ENCODE assay signal across 6 cellular contexts in genomic region chr19:5623397-5624153, GRCh38. TPM values are rescaled to one million over a fixed set of nuclear protein-coding genes. Genes with fewer than 3 reads are reported as not detected.
DNase-seq lines count a peak whose midpoint lies in the region; ATAC-seq and TF ChIP-seq lines count a peak whose summit lies in the region.

No MANE protein-coding gene starts in this region.

- H3K36me3 ChIP-seq in GM23338 (ENCODE audit: insufficient read depth) (peaks cover 46% of the 10 kb centered on the region), iPS-15b (ENCODE audit: control insufficient read depth, insufficient read depth, low read length) (peaks cover 41% of the 10 kb centered on the region), thyroid gland (peaks cover 29 to 31% of the 10 kb centered on the region in 2 donors)

- no peak for DNase-seq in GM23338 (ENCODE audit: low spot score)
- peak; percentile 71 for DNase-seq in activated CD4-positive, alpha-beta T cell treated with anti-CD3 and anti-CD28 coated beads, Interleukin-2, amount 10 ng/mL, durations not matched to agents 24 days and 14 days
- peak in 1 of 2 donors; percentile 11 for DNase-seq in thyroid gland

- intact Hi-C loops in activated CD4-positive, alpha-beta T cell treated with anti-CD3 and anti-CD28 coated beads, Interleukin-2, amount 10 ng/mL, durations not matched to agents 24 days and 14 days (cut with micrococcal nuclease), result loop anchor here (1.0 to 5.0 kb wide), 5 partner anchors 57 to 833 kb away; partner anchors contain the start of genes CATSPERD, DUS3L, FEM1A and LONP1
- intact Hi-C loops in thyroid gland (cut with DNase I), result loop anchor here (10.0 kb wide), 1 partner anchor 71 kb away; the partner anchor contains the start of gene RPL36

- H3K27me3 Mint-ChIP-seq in GM23338 (ENCODE audit: insufficient read depth, low read depth, poor library complexity), result peaks cover 11% of the 10 kb centered on the region
- H3K27me3 Mint-ChIP-seq in activated CD4-positive, alpha-beta T cell treated with anti-CD3 and anti-CD28 coated beads, Interleukin-2, amount 10 ng/mL, durations not matched to agents 24 days and 14 days, result peaks cover 3% of the 10 kb centered on the region

- H3K9me3 Mint-ChIP-seq in GM23338, result peaks cover 5% of the 10 kb centered on the region
- H3K9me3 Mint-ChIP-seq in activated CD4-positive, alpha-beta T cell treated with anti-CD3 and anti-CD28 coated beads, Interleukin-2, amount 10 ng/mL, durations not matched to agents 24 days and 14 days, result peaks cover 4% of the 10 kb centered on the region

- H3K9me3 ChIP-seq in iPS-15b (ENCODE audit: control insufficient read depth, insufficient read depth, low read length) (no peaks in the 10 kb centered on the region), thyroid gland (no peaks in the 10 kb centered on the region)

- H3K4me3 Mint-ChIP-seq in GM23338, result peak overlapping the region; percentile 100
- H3K4me3 Mint-ChIP-seq in activated CD4-positive, alpha-beta T cell treated with anti-CD3 and anti-CD28 coated beads, Interleukin-2, amount 10 ng/mL, durations not matched to agents 24 days and 14 days, result peak overlapping the region; percentile 100

- no peak overlapping the region for H2AFZ ChIP-seq in GM23338

- peak overlapping the region; percentile 98 for H3K4me3 ChIP-seq in GM23338
- peak overlapping the region; percentile 93 for H3K4me3 ChIP-seq in iPS-15b (ENCODE audit: low read depth, low read length)
- H3K4me3 ChIP-seq in thyroid gland (replicated peaks in 1 of 3), result peak overlapping the region; percentile 75 to 99 (median 89)

- peaks cover 38% of the 10 kb centered on the region for H3K4me1 Mint-ChIP-seq in GM23338
- H3K4me1 Mint-ChIP-seq in activated CD4-positive, alpha-beta T cell treated with anti-CD3 and anti-CD28 coated beads, Interleukin-2, amount 10 ng/mL, durations not matched to agents 24 days and 14 days, result peaks cover 62% of the 10 kb centered on the region

- H3K4me1 ChIP-seq in GM23338 (ENCODE audit: insufficient read depth) (peaks cover 20% of the 10 kb centered on the region), iPS-15b (ENCODE audit: control insufficient read depth, insufficient read depth, low read length) (peaks cover 7% of the 10 kb centered on the region), thyroid gland (peaks cover 35 to 63% of the 10 kb centered on the region in 2 donors)

- ATAC-seq in GM23338, result no peak
- no peak for ATAC-seq in GM18520 (IDR thresholded peaks at IDR 0.05; ENCODE audit: unreplicated experiment)
- ATAC-seq in HG03039 (IDR thresholded peaks at IDR 0.05; ENCODE audit: unreplicated experiment), result no peak

- H3K4me2 ChIP-seq in GM23338, result peak overlapping the region; percentile 91

- peaks cover 66% of the 10 kb centered on the region for H4K20me1 ChIP-seq in GM23338 (replicated peaks; ENCODE audit: insufficient read depth)

- TF ChIP-seq POLR2A in thyroid gland (IDR thresholded peaks at IDR 0.05), result no peak

- H3K79me2 ChIP-seq in GM23338 (replicated peaks; ENCODE audit: insufficient read depth), result peaks cover 94% of the 10 kb centered on the region

- peak overlapping the region; percentile 96 for H3K9ac ChIP-seq in iPS-15b (ENCODE audit: low read depth, low read length)

- H3K27me3 ChIP-seq in GM23338 (ENCODE audit: insufficient read depth) (no peaks in the 10 kb centered on the region), iPS-15b (ENCODE audit: control insufficient read depth, insufficient read depth, low read length) (no peaks in the 10 kb centered on the region), thyroid gland (no peaks in the 10 kb centered on the region)

- H3K9me2 ChIP-seq in GM23338 (ENCODE audit: insufficient read depth), result no peaks in the 10 kb centered on the region

- 0% methylated on average over 23 to 32 of the region's 55 CpGs for WGBS in thyroid gland, 2 donors

- peaks cover 74% of the 10 kb centered on the region for H3K36me3 Mint-ChIP-seq in GM23338 (ENCODE audit: low read depth)
- H3K36me3 Mint-ChIP-seq in activated CD4-positive, alpha-beta T cell treated with anti-CD3 and anti-CD28 coated beads, Interleukin-2, amount 10 ng/mL, durations not matched to agents 24 days and 14 days (ENCODE audit: low read depth), result peaks cover 69% of the 10 kb centered on the region

- H3K27ac ChIP-seq in GM23338 (ENCODE audit: low read depth) (peak overlapping the region; percentile 97), thyroid gland (peak overlapping the region; percentile 86 to 95 (median 87))

- peak overlapping the region; percentile 100 for H3K27ac Mint-ChIP-seq in GM23338
- peak overlapping the region; percentile 100 for H3K27ac Mint-ChIP-seq in activated CD4-positive, alpha-beta T cell treated with anti-CD3 and anti-CD28 coated beads, Interleukin-2, amount 10 ng/mL, durations not matched to agents 24 days and 14 days

- H3F3A ChIP-seq in GM23338 (replicated peaks; ENCODE audit: low read depth), result peaks cover 19% of the 10 kb centered on the region; the same call in 1 of the 2 replicates

- TF ChIP-seq CTCF in GM23338 (conservative IDR thresholded peaks at IDR 0.05; ENCODE audit: low read depth in 2 of 2), result no peak
- no peak for TF ChIP-seq CTCF in thyroid gland (IDR thresholded peaks at IDR 0.05)

TF ChIP-seq in GM23338, 12 proteins besides CTCF, POLR2A, EP300 and RAD21 (continues in another document):
- TF ChIP-seq ZNF114 (CRISPR knock-in tag; IDR thresholded peaks at IDR 0.05), result no peak
- no peak for TF ChIP-seq ZNF331 (CRISPR knock-in tag; IDR thresholded peaks at IDR 0.05; ENCODE audit: low read depth)
- TF ChIP-seq EZH2phosphoT487 (IDR thresholded peaks at IDR 0.05; ENCODE audit: unreplicated experiment), result no peak
- TF ChIP-seq POLR2AphosphoS5 (IDR thresholded peaks at IDR 0.05; ENCODE audit: low read depth), result no peak
- TF ChIP-seq ETS1 (IDR thresholded peaks at IDR 0.05), result no peak
- TF ChIP-seq NANOG (IDR thresholded peaks at IDR 0.05; ENCODE audit: borderline replicate concordance), result no peak

RNA-seq across cellular contexts. Expression of gene SAFB, which starts 0.7 kb away (rescaled TPM):
- total RNA-seq in GM23338 (2014; rRNA removed; shearing (Covaris generic)), result 82.2 and 109 TPM in 2 replicates
- polyA plus RNA-seq in GM23338 (2016; fragmentation: Nextera tagmentation; extraction: Ambion mirVana), result 76.5 and 85.2 TPM in 2 replicates
- 142 and 143 TPM in 2 replicates for total RNA-seq in activated CD4-positive, alpha-beta T cell treated with anti-CD3 and anti-CD28 coated beads, Interleukin-2, amount 10 ng/mL, durations not matched to agents 24 days and 14 days
- 100 to 1,000 TPM in 2 of 4 donors, 10 to 100 TPM in 2; 70.1 to 129 (median 86.7) TPM for total RNA-seq in thyroid gland

RNA-seq across cellular contexts. Expression of gene SAFB2, which starts 1.0 kb away (rescaled TPM):
- 29.6 and 37.7 TPM in 2 replicates for total RNA-seq in GM23338 (2014; rRNA removed; shearing (Covaris generic))
- 102 and 110 TPM in 2 replicates for polyA plus RNA-seq in GM23338 (2016; fragmentation: Nextera tagmentation; extraction: Ambion mirVana)
- 97.6 and 101 TPM in 2 replicates for total RNA-seq in activated CD4-positive, alpha-beta T cell treated with anti-CD3 and anti-CD28 coated beads, Interleukin-2, amount 10 ng/mL, durations not matched to agents 24 days and 14 days
- 10 to 100 TPM; 52.2 to 74.5 (median 65.3) TPM for total RNA-seq in thyroid gland

RNA-seq across cellular contexts. Expression of gene TINCR, which starts 55.8 kb away (rescaled TPM):
- total RNA-seq in GM23338 (2014; rRNA removed; shearing (Covaris generic)), result 0.97 and 3.9 TPM in 2 replicates
- 0.42 and 0.94 TPM in 2 replicates for polyA plus RNA-seq in GM23338 (2016; fragmentation: Nextera tagmentation; extraction: Ambion mirVana)
- total RNA-seq in activated CD4-positive, alpha-beta T cell treated with anti-CD3 and anti-CD28 coated beads, Interleukin-2, amount 10 ng/mL, durations not matched to agents 24 days and 14 days, result 0.33 and 0.52 TPM in 2 replicates
- not detected for total RNA-seq in thyroid gland

RNA-seq across cellular contexts. Expression of gene MICOS13, which starts 56.7 kb away (rescaled TPM):
- total RNA-seq in GM23338 (2014; rRNA removed; shearing (Covaris generic)), result 9.1 and 15.5 TPM in 2 replicates
- 54.6 and 63.8 TPM in 2 replicates for polyA plus RNA-seq in GM23338 (2016; fragmentation: Nextera tagmentation; extraction: Ambion mirVana)
- 56.2 and 63.4 TPM in 2 replicates for total RNA-seq in activated CD4-positive, alpha-beta T cell treated with anti-CD3 and anti-CD28 coated beads, Interleukin-2, amount 10 ng/mL, durations not matched to agents 24 days and 14 days
- 10 to 100 TPM; 20.1 to 68.3 (median 47.2) TPM for total RNA-seq in thyroid gland

RNA-seq across cellular contexts. Expression of gene HSD11B1L, which starts 57.3 kb away (rescaled TPM):
- 12.9 and 14.6 TPM in 2 replicates for total RNA-seq in GM23338 (2014; rRNA removed; shearing (Covaris generic))
- polyA plus RNA-seq in GM23338 (2016; fragmentation: Nextera tagmentation; extraction: Ambion mirVana), result 17.8 and 18.4 TPM in 2 replicates
- 2.2 and 2.6 TPM in 2 replicates for total RNA-seq in activated CD4-positive, alpha-beta T cell treated with anti-CD3 and anti-CD28 coated beads, Interleukin-2, amount 10 ng/mL, durations not matched to agents 24 days and 14 days
- 10 to 100 TPM in 3 of 4 donors, 1 to 10 TPM in 1; 7.3 to 30.4 (median 15.8) TPM for total RNA-seq in thyroid gland
